ENCODE assay signal across 8 cellular contexts in the genomic region with DNA sequence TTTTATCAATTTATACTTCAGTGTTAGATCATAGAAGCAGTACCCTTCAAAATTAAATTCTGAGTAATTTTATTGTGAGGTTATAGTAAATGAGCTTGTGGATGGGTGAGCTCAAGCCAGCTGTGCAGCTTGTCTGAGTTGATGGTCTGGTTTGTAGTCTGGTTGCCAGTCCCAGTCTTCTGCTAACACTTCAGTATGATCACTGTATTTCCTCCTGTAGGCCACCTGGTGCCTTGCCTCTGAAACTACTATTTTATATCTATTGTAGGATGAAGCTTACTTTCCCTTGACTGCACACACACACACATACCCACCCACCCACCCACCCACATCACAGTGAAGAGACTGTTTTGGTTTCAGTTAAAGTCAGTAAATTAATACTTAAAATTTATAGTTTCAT.
DNase-seq lines count a peak whose midpoint lies in the region; ATAC-seq, FAIRE-seq and TF ChIP-seq lines count a peak whose summit lies in the region.
"Had no signal": no experiment of that assay in that cellular context is flagged by ENCODE, and none has a peak within 500 bp of the region (broad histone marks: within the 10 kb centered on the region; RNA-seq: fewer than 3 reads in every experiment).

No MANE protein-coding gene starts in this region.

- TF ChIP-seq CTCF in RWPE1 (conservative IDR thresholded peaks at IDR 0.05; ENCODE audit: low read depth) (no peak), endothelial cell (IDR thresholded peaks at IDR 0.05; ENCODE audit: unreplicated experiment) (no peak), mesothelial cell of epicardium (IDR thresholded peaks at IDR 0.05; ENCODE audit: unreplicated experiment) (no peak)

- no peaks in the 10 kb centered on the region for H3K27me3 Mint-ChIP-seq in endothelial cell (ENCODE audit: unreplicated experiment)
- no peaks in the 10 kb centered on the region for H3K27me3 Mint-ChIP-seq in mesothelial cell of epicardium (ENCODE audit: low read depth)

- POLR2A ChIA-PET in RWPE1 (lab: Yijun Ruan, JAX; ENCODE audit: low non-redundant PET) = interaction anchor here (0.7 kb wide), 1 partner anchor 37 kb away, joined by 6 read pairs; no protein-coding TSS in a partner anchor

- H3K4me1 Mint-ChIP-seq in endothelial cell (ENCODE audit: unreplicated experiment) (peaks cover 12% of the 10 kb centered on the region), mesothelial cell of epicardium (peaks cover 13% of the 10 kb centered on the region)

- H3K27ac Mint-ChIP-seq in endothelial cell (ENCODE audit: unreplicated experiment) = no peak overlapping the region
- H3K27ac Mint-ChIP-seq in mesothelial cell of epicardium = no peak overlapping the region

- H3K36me3 Mint-ChIP-seq in endothelial cell (ENCODE audit: low read depth, unreplicated experiment) = peaks cover 5% of the 10 kb centered on the region
- peaks cover 10% of the 10 kb centered on the region for H3K36me3 Mint-ChIP-seq in mesothelial cell of epicardium

- peak; percentile 40 for ATAC-seq in HG02981 (IDR thresholded peaks at IDR 0.05; ENCODE audit: unreplicated experiment)

- CTCF ChIA-PET in RWPE1 (lab: Yijun Ruan, JAX) = interaction anchor here (0.6 to 1.7 kb wide), 4 partner anchors 82 to 332 kb away, joined by 3 to 18 read pairs (median 7); no protein-coding TSS in a partner anchor

- in situ Hi-C loops in G401 (cut with HindIII; ENCODE audit: low sequenced_read_pairs) = no loop called here

- no peak for TF ChIP-seq POLR2A in GM12891 (IDR thresholded peaks at IDR 0.05; ENCODE audit: low read depth, low read length)

- no peak overlapping the region for H3K4me3 Mint-ChIP-seq in endothelial cell (ENCODE audit: unreplicated experiment)
- no peak overlapping the region for H3K4me3 Mint-ChIP-seq in mesothelial cell of epicardium

- DNase-seq in GM12891 (ENCODE audit: insufficient read length, low spot score) (no peak), RWPE1 (ENCODE audit: low spot score) (peak; percentile 6), endothelial cell (ENCODE audit: low spot score) (peak; percentile 6), G401 (ENCODE audit: low spot score) (no peak), NOMO-1 treated with DMSO at 0.1 percent for 48 hours (lab: John Stamatoyannopoulos, UW; ENCODE audit: unreplicated experiment) (no peak), mesothelial cell of epicardium (ENCODE audit: low spot score in 2 of 2, unreplicated experiment in 2 of 2) (no peak)

- peak; percentile 78 for FAIRE-seq in GM12891 (lab: Jason Lieb, UNC)
- FAIRE-seq: endothelial cell of umbilical vein had no signal

- H3K27ac ChIP-seq in RWPE1 = no peak overlapping the region

- H3K9me3 Mint-ChIP-seq in endothelial cell (ENCODE audit: unreplicated experiment) (no peaks in the 10 kb centered on the region), mesothelial cell of epicardium (peaks cover 12% of the 10 kb centered on the region)

TF ChIP-seq in GM12891, 5 proteins besides CTCF, POLR2A, EP300 and RAD21:
- TF ChIP-seq POU2F2 (IDR thresholded peaks at IDR 0.05; ENCODE audit: low read depth, low read length) (no peak), TAF1 (IDR thresholded peaks at IDR 0.05; ENCODE audit: low read depth, low read length) (no peak), SPI1 (IDR thresholded peaks at IDR 0.05; ENCODE audit: low read depth, low read length) (no peak), PAX5 (IDR thresholded peaks at IDR 0.05; ENCODE audit: insufficient read depth, low read length, severe bottlenecking) (no peak), POLR2AphosphoS5 (IDR thresholded peaks at IDR 0.05; ENCODE audit: low read depth, low read length) (no peak)
TF ChIP-seq in GM12891: peak in this region for 0.

Comparison
In these comparisons a context has a peak if more than half of its experiments do, and no peak if none do; other contexts are left out.
1. DNase-seq: peak in RWPE1 (single experiment) and endothelial cell (single experiment); none in GM12891 (single experiment), G401 (single experiment), NOMO-1 treated with DMSO at 0.1 percent for 48 hours (single experiment) and mesothelial cell of epicardium (0 of 2).